ENCODE assay signal across 13 cellular contexts in the genomic region with DNA sequence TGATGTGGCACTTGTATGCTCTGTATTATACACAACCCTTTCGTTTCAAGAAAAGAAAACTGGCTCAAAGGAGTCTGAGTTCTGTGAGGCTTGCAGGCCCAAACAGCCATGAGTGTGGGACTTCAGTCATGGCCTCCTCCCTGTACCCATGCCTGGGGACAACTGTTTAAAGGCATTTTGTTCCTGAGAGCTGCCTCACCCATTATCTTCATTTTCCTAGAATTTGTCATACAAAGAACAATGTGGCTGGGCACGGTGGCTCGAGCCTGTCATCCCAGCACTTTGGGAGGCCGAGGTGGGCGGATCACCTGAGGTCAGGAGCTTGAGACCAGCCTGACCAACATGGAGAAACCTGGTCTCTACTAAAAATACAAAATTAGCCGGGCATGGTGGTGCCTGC. TPM values are rescaled to one million over a fixed set of nuclear protein-coding genes. Genes with fewer than 3 reads are reported as not detected.
"Had no signal": no experiment of that assay in that cellular context is flagged by ENCODE, and none has a peak within 500 bp of the region (broad histone marks: within the 10 kb centered on the region; RNA-seq: fewer than 3 reads in every experiment).

No MANE protein-coding gene starts in this region.

RNA-seq across cellular contexts. Expression of a gene that starts 23.6 kb away (rescaled TPM):
- total RNA-seq: activated CD4-positive, alpha-beta memory T cell treated with anti-CD3 and anti-CD28 coated beads, Interleukin-2, amount 10 ng/mL, durations not matched to agents 7 days and 5 days; activated CD4-positive, alpha-beta T cell treated with anti-CD3 and anti-CD28 coated beads for 36 hours; activated CD4-positive, alpha-beta T cell treated with anti-CD3 and anti-CD28 coated beads, Interleukin-2, amount 10 ng/mL, durations not matched to agents 7 days and 5 days; activated CD8-positive, alpha-beta memory T cell treated with anti-CD3 and anti-CD28 coated beads, Interleukin-2, amount 10 ng/mL, durations not matched to agents 7 days and 5 days; activated CD8-positive, alpha-beta T cell treated with anti-CD3 and anti-CD28 coated beads, Interleukin-2, amount 10 ng/mL, durations not matched to agents 7 days and 5 days; activated naive CD8-positive, alpha-beta T cell treated with anti-CD3 and anti-CD28 coated beads, Interleukin-2, amount 10 ng/mL, durations not matched to agents 7 days and 5 days; activated T-helper 2 cell treated with anti-CD3 and anti-CD28 coated beads, Interferon-gamma antibody, Interleukin-2, Interleukin-4, amounts not matched to agents 10 μg/mL and 5 μg/mL and 100 μg/mL, durations not matched to agents 14 hours and 24 hours and 36 hours; ascending aorta; T-cell; T-helper 1 cell treated with Interleukin-12 subunit alpha and Interleukin-12 subunit beta and Interleukin-4 antibody, amounts not matched to agents 30 ng/mL and 1 ng/mL, for 36 hours; T-helper 17 cell; T-helper 2 cell treated with Interferon-gamma antibody and Interleukin-4, amounts not matched to agents 100 ng/mL and 5 ng/mL, for 36 hours had no signal
- polyA plus RNA-seq: adipose tissue had no signal
